Comparison of ENCODE assay signal across 25 cellular contexts in genomic region chr4:138702471-138702870, GRCh38.
A peak's percentile ranks its signal among the peaks of the same experiment; 100 is the strongest.
DNase-seq lines count a peak whose midpoint lies in the region; ATAC-seq and TF ChIP-seq lines count a peak whose summit lies in the region.
"Had no signal": no experiment of that assay in that cellular context is flagged by ENCODE, and none has a peak within 500 bp of the region (broad histone marks: within the 10 kb centered on the region; RNA-seq: fewer than 3 reads in every experiment).

No MANE protein-coding gene starts in this region.

- WGBS in IMR-90 (ENCODE audit: extremely low coverage in 2 of 2, insufficient read length in 1 of 2), 2 experiments, result no CpG with 5 or more reads among the region's 2 CpGs

- no peaks in the 10 kb centered on the region for H3K9me3 ChIP-seq in IMR-90 (ENCODE audit: control insufficient read depth, insufficient read depth, low read length)
- no peaks in the 10 kb centered on the region for H3K9me3 ChIP-seq in SK-N-MC (ENCODE audit: low read depth, low read length)
- H3K9me3 ChIP-seq: BLaER1 had no signal

- H3K4me3 ChIP-seq in IMR-90 (ENCODE audit: insufficient read depth, low read depth, low read length), result no peak overlapping the region
- no peak overlapping the region for H3K4me3 ChIP-seq in SK-N-MC
- H3K4me3 ChIP-seq: BLaER1, PC-9 had no signal

- no TSS peak for BruUV-seq in IMR-90 (replicated peaks; lab: Mats Ljungman, UMichigan)

- H3K4me1 ChIP-seq in IMR-90 (ENCODE audit: control insufficient read depth, insufficient read depth, low read length), result peaks cover 18% of the 10 kb centered on the region
- H3K4me1 ChIP-seq: BLaER1 had no signal

- H2AK9ac ChIP-seq in IMR-90 (replicated peaks; ENCODE audit: low read depth, low read length, poor library complexity), result no peak overlapping the region

- ATAC-seq in IMR-90 (ENCODE audit: low read depth) (no peak), left ventricle myocardium superior (no peak)
- ATAC-seq: T-cell had no signal

- H3K27ac ChIP-seq in IMR-90 (ENCODE audit: insufficient read depth, low read length) (no peak overlapping the region), SK-N-MC (no peak overlapping the region)
- H3K27ac ChIP-seq: 22Rv1, BLaER1, PC-9 had no signal

- peak overlapping the region; percentile 74; the same call in 1 of the 2 replicates for H3K18ac ChIP-seq in IMR-90 (ENCODE audit: low read depth, low read length)

- no peak overlapping the region for H3K4me2 ChIP-seq in IMR-90 (ENCODE audit: low read depth, low read length)
- H3K4me2 ChIP-seq: BLaER1, PC-9 had no signal

- no peak overlapping the region for H2BK5ac ChIP-seq in IMR-90 (ENCODE audit: low read depth, low read length, poor library complexity, severe bottlenecking)

- peaks cover 32% of the 10 kb centered on the region for H3K4me1 Mint-ChIP-seq in nephron progenitor cell
- H3K4me1 Mint-ChIP-seq: T-cell had no signal

- H2AFZ ChIP-seq in IMR-90 (replicated peaks; ENCODE audit: low read length, poor library complexity), result no peak overlapping the region
- H2AFZ ChIP-seq: PC-9 had no signal

- no peak for TF ChIP-seq RAD21 in IMR-90 (IDR thresholded peaks at IDR 0.05; ENCODE audit: low read length)

- no peak overlapping the region for H2AK5ac ChIP-seq in IMR-90 (ENCODE audit: low read depth, low read length)

- POLR2A ChIA-PET in IMR-90 (lab: Charles Lee; ENCODE audit: unreplicated experiment), result no interaction called here

- H3K27ac Mint-ChIP-seq in nephron progenitor cell, result peak overlapping the region; percentile 10
- H3K27ac Mint-ChIP-seq: CD4-positive, alpha-beta T cell; T-cell had no signal

- H4K91ac ChIP-seq in IMR-90 (ENCODE audit: insufficient read depth, low read depth, low read length), result peak overlapping the region; percentile 42; the same call in 1 of the 2 replicates

- CTCF ChIA-PET in IMR-90 (lab: Yijun Ruan, JAX), result no interaction called here

- no peak for TF ChIP-seq POLR2A in IMR-90 (IDR thresholded peaks at IDR 0.05; ENCODE audit: low read depth, low read length)

- no peaks in the 10 kb centered on the region for H3K27me3 ChIP-seq in IMR-90 (ENCODE audit: control insufficient read depth, insufficient read depth, low read length)
- H3K27me3 ChIP-seq: BLaER1 had no signal

- H2BK20ac ChIP-seq in IMR-90 (ENCODE audit: low read depth, low read length), result peak overlapping the region; percentile 75; the same call in 1 of the 2 replicates

- H3K36me3 ChIP-seq in IMR-90 (ENCODE audit: control insufficient read depth, insufficient read depth, low read length), result no peaks in the 10 kb centered on the region
- no peaks in the 10 kb centered on the region for H3K36me3 ChIP-seq in SK-N-MC (ENCODE audit: insufficient read depth, low read length)
- H3K36me3 ChIP-seq: BLaER1 had no signal

- DNase-seq in NCI-H1092 treated with DMSO at 0.1 percent for 48 hours (lab: John Stamatoyannopoulos, UW) (peak; percentile 52), NCI-H1092 (lab: John Stamatoyannopoulos, UW) (no peak), IMR-90 (no peak), SK-N-MC (ENCODE audit: low read depth, low spot score) (no peak), nephron progenitor cell (no peak), left ventricle myocardium superior (no peak), amniotic stem cell (lab: John Stamatoyannopoulos, UW) (no peak)
- DNase-seq in stimulated activated CD4-positive, alpha-beta T cell treated with anti-CD3 and anti-CD28 coated beads, Interleukin-2, amount 100 ng/mL, for 48 hours, result no peak
- DNase-seq: ACHN; CD4-positive, alpha-beta T cell; COR-L47; DMS153; GDM1; GOT3; HCEC 1CT; KG1; NCI-H187 treated with DMSO at 0.1 percent for 48 hours; NCI-H226; NCI-H82; PC-9; RPMI8226; SIG-M5; T-cell had no signal

- no peaks in the 10 kb centered on the region for H3K36me3 Mint-ChIP-seq in nephron progenitor cell (ENCODE audit: low read depth)
- H3K36me3 Mint-ChIP-seq: T-cell had no signal

- H4K8ac ChIP-seq in IMR-90 (ENCODE audit: low read depth in 2 of 2, low read length in 2 of 2), result peak overlapping the region; percentile 28 to 74; a peak in 2 of 4 replicates

- H4K5ac ChIP-seq in IMR-90 (ENCODE audit: low read depth, low read length), result peak overlapping the region; percentile 20

- dilution Hi-C loops in IMR-90 (cut with HindIII; ENCODE audit: low sequenced_read_pairs, unreplicated experiment), result no loop called here

- H3K9me3 Mint-ChIP-seq in nephron progenitor cell, result no peaks in the 10 kb centered on the region
- H3K9me3 Mint-ChIP-seq: CD4-positive, alpha-beta T cell; T-cell had no signal

- no peaks in the 10 kb centered on the region for H4K20me1 ChIP-seq in IMR-90 (ENCODE audit: insufficient read depth, low read length)
- H4K20me1 ChIP-seq: BLaER1 had no signal

- in situ Hi-C loops in IMR-90 (cut with MboI; ENCODE audit: low sequenced_read_pairs), result no loop called here

- no peaks in the 10 kb centered on the region for H3K27me3 Mint-ChIP-seq in nephron progenitor cell (ENCODE audit: low read depth, poor library complexity)

- H3K9me1 ChIP-seq in IMR-90 (ENCODE audit: insufficient read depth, low read length), result 0 out of 2 replicates have a peak, but pooled peaks cover 2% of the 10 kb centered on the region

- no peak overlapping the region for H3K4me3 Mint-ChIP-seq in nephron progenitor cell
- H3K4me3 Mint-ChIP-seq: CD4-positive, alpha-beta T cell; T-cell had no signal

- H3K79me1 ChIP-seq in IMR-90 (ENCODE audit: low read depth in 1 of 2, low read length in 2 of 2), result no peaks in the 10 kb centered on the region

- no peak overlapping the region for H3K14ac ChIP-seq in IMR-90 (replicated peaks; ENCODE audit: low read depth, low read length)

- peak overlapping the region; percentile 35 for H2BK120ac ChIP-seq in IMR-90 (ENCODE audit: low read depth, low read length)

- H3K56ac ChIP-seq in IMR-90 (ENCODE audit: extremely low read depth, insufficient read depth, low read length), result no peak overlapping the region

- H2BK15ac ChIP-seq in IMR-90 (ENCODE audit: low read depth, low read length), result peak overlapping the region; percentile 47; the same call in 1 of the 3 replicates

- TF ChIP-seq CTCF in IMR-90 (conservative IDR thresholded peaks at IDR 0.05; ENCODE audit: low read depth, low read length), result no peak
- no peak for TF ChIP-seq CTCF in nephron progenitor cell (IDR thresholded peaks at IDR 0.05)

- no peak overlapping the region for H3K23ac ChIP-seq in IMR-90 (ENCODE audit: low read depth, low read length)

- H3K9ac ChIP-seq in IMR-90 (ENCODE audit: low read depth, low read length), result no peak overlapping the region
- peak overlapping the region; percentile 7 for H3K9ac ChIP-seq in SK-N-MC (ENCODE audit: insufficient read length)
- H3K9ac ChIP-seq: BLaER1 had no signal

- intact Hi-C loops in IMR-90 (cut with micrococcal nuclease) (no loop called here), left ventricle myocardium superior (cut with micrococcal nuclease) (no loop called here)

- peak overlapping the region; percentile 27; the same call in 1 of the 2 replicates for H3K4ac ChIP-seq in IMR-90 (ENCODE audit: low read depth, low read length)

TF ChIP-seq in IMR-90, 13 proteins besides CTCF, POLR2A, EP300 and RAD21:
- TF ChIP-seq MAFK (IDR thresholded peaks at IDR 0.05; ENCODE audit: low read depth, low read length) (no peak), CEBPB (IDR thresholded peaks at IDR 0.05; ENCODE audit: low read depth, low read length) (no peak), MXI1 (IDR thresholded peaks at IDR 0.05; ENCODE audit: borderline replicate concordance, low read depth, low read length) (no peak), ELK1 (IDR thresholded peaks at IDR 0.05; ENCODE audit: borderline replicate concordance, low read depth, low read length) (no peak), CHD1 (IDR thresholded peaks at IDR 0.05; ENCODE audit: low read depth, low read length) (no peak), RCOR1 (IDR thresholded peaks at IDR 0.05; ENCODE audit: insufficient replicate concordance, low read length) (no peak), SMC3 (IDR thresholded peaks at IDR 0.05; ENCODE audit: low read depth, low read length) (no peak), RFX5 (IDR thresholded peaks at IDR 0.05; ENCODE audit: low read depth, low read length) (no peak), USF2 (IDR thresholded peaks at IDR 0.05; ENCODE audit: low read depth, low read length) (no peak), FOS (IDR thresholded peaks at IDR 0.05; ENCODE audit: low read depth, low read length) (no peak)
TF ChIP-seq in IMR-90: peak in this region for 0.
